In the genomic region with DNA sequence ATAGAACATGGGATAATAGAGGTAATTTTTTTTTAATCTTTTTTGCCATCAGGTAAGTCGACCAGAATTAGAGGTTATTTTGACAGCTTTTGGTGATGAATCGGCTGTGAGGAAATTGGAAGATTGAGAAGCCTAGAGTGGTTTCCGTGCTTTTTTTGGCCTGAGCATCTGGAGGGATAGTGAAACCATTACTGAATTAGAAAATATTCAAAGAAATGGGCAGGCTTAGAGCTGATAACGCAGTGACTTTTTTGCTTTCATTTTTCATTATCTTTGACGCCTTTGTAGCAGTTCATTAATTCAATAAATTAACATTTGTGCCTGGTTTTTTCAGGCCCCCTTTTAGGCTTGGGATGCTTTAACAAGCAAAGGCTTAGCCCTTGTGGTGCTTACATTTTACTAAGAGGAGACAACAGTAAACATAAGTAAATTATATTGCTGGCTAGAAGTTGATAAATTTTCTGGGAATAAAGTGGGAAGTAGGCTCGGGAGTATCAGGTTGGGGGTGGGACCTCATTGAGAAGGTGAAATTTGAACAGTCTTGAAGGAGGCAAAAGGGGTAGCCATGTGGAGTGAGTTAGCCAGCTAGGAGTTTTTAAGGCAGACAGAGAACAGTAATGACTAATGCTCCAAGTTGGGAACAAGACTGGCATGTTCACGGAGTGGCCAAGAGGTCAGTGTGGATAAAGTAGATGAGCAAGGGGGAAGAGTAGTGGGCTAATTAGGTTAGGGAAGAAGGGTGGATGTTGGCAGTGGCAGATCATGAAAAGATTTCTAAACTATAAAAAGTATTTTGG, we compare ENCODE assay signal across 22 cellular contexts. TPM values are rescaled to one million over a fixed set of nuclear protein-coding genes. Genes with fewer than 3 reads are reported as not detected.
"Had no signal": no experiment of that assay in that cellular context is flagged by ENCODE, and none has a peak within 500 bp of the region (broad histone marks: within the 10 kb centered on the region; RNA-seq: fewer than 3 reads in every experiment).

No MANE protein-coding gene starts in this region.

- H3K4me1 ChIP-seq: pancreas, upper lobe of right lung had no signal

- H3K4me1 Mint-ChIP-seq: immature natural killer cell, WTC11 had no signal

- DNase-seq: activated CD4-positive, alpha-beta T cell treated with anti-CD3 and anti-CD28 coated beads for 4 hours; activated CD8-positive, alpha-beta memory T cell treated with anti-CD3 and anti-CD28 coated beads, Interleukin-2, amount 50 U/mL, for 4 hours; activated CD8-positive, alpha-beta T cell treated with anti-CD3 and anti-CD28 coated beads, Interleukin-2, amount 10 ng/mL, durations not matched to agents 7 days and 5 days; activated naive CD8-positive, alpha-beta T cell treated with anti-CD3 and anti-CD28 coated beads for 36 hours; activated T-cell treated with anti-CD3 and anti-CD28 coated beads, Interleukin-2, amount 50 U/mL, for 72 hours; amygdala; brain microvascular endothelial cell; effector memory CD8-positive, alpha-beta T cell; foreskin melanocyte; immature natural killer cell; left cardiac atrium; naive B cell; pancreas; stimulated activated CD4-positive, alpha-beta T cell treated with anti-CD3 and anti-CD28 coated beads, Interleukin-12 subunit alpha, Interleukin-12 subunit beta, amount 100 ng/mL, for 4 hours; stimulated activated CD4-positive, alpha-beta T cell treated with anti-CD3 and anti-CD28 coated beads, Interleukin-2, amount 100 ng/mL, for 24 hours; upper lobe of right lung had no signal

- H3K4me3 ChIP-seq: lung, pancreas, thoracic aorta, upper lobe of right lung had no signal

- FAIRE-seq: pancreas, TTC549 had no signal

- ATAC-seq: activated CD8-positive, alpha-beta T cell treated with anti-CD3 and anti-CD28 coated beads, Interleukin-2, amount 10 ng/mL, durations not matched to agents 7 days and 5 days; activated T-cell treated with anti-CD3 and anti-CD28 coated beads, Interleukin-2, amount 50 U/mL, for 72 hours; effector memory CD8-positive, alpha-beta T cell; pancreas; upper lobe of right lung; WTC11 had no signal

- H3K4me3 Mint-ChIP-seq: activated CD8-positive, alpha-beta T cell treated with anti-CD3 and anti-CD28 coated beads, Interleukin-2, amount 10 ng/mL, durations not matched to agents 7 days and 5 days; activated naive CD8-positive, alpha-beta T cell treated with anti-CD3 and anti-CD28 coated beads for 36 hours; activated T-cell treated with anti-CD3 and anti-CD28 coated beads, Interleukin-2, amount 50 U/mL, for 72 hours; dendritic cell treated with granulocyte-macrophage colony-stimulating factor and Interleukin-4, amounts not matched to agents 40 ng/mL and 50 ng/mL, for 4 days; effector memory CD8-positive, alpha-beta T cell; immature natural killer cell; WTC11 had no signal

- H3K27ac Mint-ChIP-seq: activated CD8-positive, alpha-beta T cell treated with anti-CD3 and anti-CD28 coated beads, Interleukin-2, amount 10 ng/mL, durations not matched to agents 7 days and 5 days; activated naive CD8-positive, alpha-beta T cell treated with anti-CD3 and anti-CD28 coated beads for 36 hours; activated T-cell treated with anti-CD3 and anti-CD28 coated beads, Interleukin-2, amount 50 U/mL, for 72 hours; dendritic cell treated with granulocyte-macrophage colony-stimulating factor and Interleukin-4, amounts not matched to agents 40 ng/mL and 50 ng/mL, for 4 days; immature natural killer cell; WTC11 had no signal

- H3K27ac ChIP-seq: brain microvascular endothelial cell, pancreas, thoracic aorta, upper lobe of right lung had no signal

- H3K36me3 ChIP-seq: brain microvascular endothelial cell, pancreas, thoracic aorta had no signal

- H3K27me3 Mint-ChIP-seq: activated naive CD8-positive, alpha-beta T cell treated with anti-CD3 and anti-CD28 coated beads for 36 hours; dendritic cell treated with granulocyte-macrophage colony-stimulating factor and Interleukin-4, amounts not matched to agents 40 ng/mL and 50 ng/mL, for 4 days; effector memory CD8-positive, alpha-beta T cell; naive B cell had no signal

- H3K9me3 ChIP-seq: pancreas, thoracic aorta, upper lobe of right lung had no signal

- H3K9me3 Mint-ChIP-seq: dendritic cell treated with granulocyte-macrophage colony-stimulating factor and Interleukin-4, amounts not matched to agents 40 ng/mL and 50 ng/mL, for 4 days; effector memory CD8-positive, alpha-beta T cell; immature natural killer cell; WTC11 had no signal

- H3K27me3 ChIP-seq: brain microvascular endothelial cell, pancreas, upper lobe of right lung had no signal

RNA-seq across cellular contexts. Expression of a gene that starts 44.1 kb away (rescaled TPM):
- total RNA-seq: activated CD8-positive, alpha-beta T cell treated with anti-CD3 and anti-CD28 coated beads, Interleukin-2, amount 10 ng/mL, durations not matched to agents 7 days and 5 days; activated naive CD8-positive, alpha-beta T cell treated with anti-CD3 and anti-CD28 coated beads for 36 hours; activated T-cell treated with anti-CD3 and anti-CD28 coated beads, Interleukin-2, amount 50 U/mL, for 72 hours; left cardiac atrium; lung; T-helper 2 cell treated with Interferon-gamma antibody and Interleukin-4, amounts not matched to agents 100 ng/mL and 5 ng/mL, for 36 hours; thoracic aorta; upper lobe of right lung; WTC11 had no signal
- polyA plus RNA-seq: lung had no signal
